11 cellular contexts compared by ENCODE assay signal in genomic region chr18:58287626-58288289, GRCh38.
DNase-seq lines count a peak whose midpoint lies in the region; ATAC-seq and TF ChIP-seq lines count a peak whose summit lies in the region.
"Had no signal": no experiment of that assay in that cellular context is flagged by ENCODE, and none has a peak within 500 bp of the region (broad histone marks: within the 10 kb centered on the region; RNA-seq: fewer than 3 reads in every experiment).

No MANE protein-coding gene starts in this region.

- no peaks in the 10 kb centered on the region for H3K4me1 Mint-ChIP-seq in activated naive CD4-positive, alpha-beta T cell treated with anti-CD3 and anti-CD28 coated beads, Interleukin-2, amount 10 ng/mL, durations not matched to agents 7 days and 5 days
- H3K4me1 Mint-ChIP-seq in WTC11 (peaks cover 36% of the 10 kb centered on the region), type B pancreatic cell (ENCODE audit: unreplicated experiment) (peaks cover 36% of the 10 kb centered on the region)

- TF ChIP-seq POLR2A in esophagus muscularis mucosa (IDR thresholded peaks at IDR 0.05; ENCODE audit: low read depth) = no peak

- no peaks in the 10 kb centered on the region for H3K27me3 Mint-ChIP-seq in activated naive CD4-positive, alpha-beta T cell treated with anti-CD3 and anti-CD28 coated beads, Interleukin-2, amount 10 ng/mL, durations not matched to agents 7 days and 5 days
- H3K27me3 Mint-ChIP-seq in WTC11 (ENCODE audit: low read depth) (no peaks in the 10 kb centered on the region), type B pancreatic cell (no peaks in the 10 kb centered on the region)
- H3K27me3 Mint-ChIP-seq: IgD-negative memory B cell had no signal

- peak overlapping the region; percentile 22 for H3K27ac Mint-ChIP-seq in activated naive CD4-positive, alpha-beta T cell treated with anti-CD3 and anti-CD28 coated beads, Interleukin-2, amount 10 ng/mL, durations not matched to agents 7 days and 5 days
- H3K27ac Mint-ChIP-seq in WTC11 (peak overlapping the region; percentile 79), type B pancreatic cell (peak overlapping the region; percentile 81)
- H3K27ac Mint-ChIP-seq: IgD-negative memory B cell had no signal

- H3K27me3 ChIP-seq in lung (ENCODE audit: control insufficient read depth, insufficient read depth) (no peaks in the 10 kb centered on the region), esophagus muscularis mucosa (no peaks in the 10 kb centered on the region)

- TF ChIP-seq CTCF in WTC11 (IDR thresholded peaks at IDR 0.05) (no peak), lung (IDR thresholded peaks at IDR 0.05; ENCODE audit: control extremely low read depth, extremely low read depth) (no peak), type B pancreatic cell (conservative IDR thresholded peaks at IDR 0.05) (no peak), esophagus muscularis mucosa (IDR thresholded peaks at IDR 0.05) (no peak)

- H3K9me3 ChIP-seq in lung (ENCODE audit: control insufficient read depth in 2 of 2, insufficient read depth in 1 of 2, low read length in 1 of 2) = no peaks in the 10 kb centered on the region
- H3K9me3 ChIP-seq in esophagus muscularis mucosa = no peaks in the 10 kb centered on the region

- no peaks in the 10 kb centered on the region for H3K36me3 Mint-ChIP-seq in activated naive CD4-positive, alpha-beta T cell treated with anti-CD3 and anti-CD28 coated beads, Interleukin-2, amount 10 ng/mL, durations not matched to agents 7 days and 5 days
- H3K36me3 Mint-ChIP-seq in WTC11 (0 out of 2 replicates have a peak, but pooled peaks cover 2% of the 10 kb centered on the region), type B pancreatic cell (peaks cover 4% of the 10 kb centered on the region)
- H3K36me3 Mint-ChIP-seq: IgD-negative memory B cell had no signal

- no peak for ATAC-seq in WTC11
- ATAC-seq in lung (ENCODE audit: insufficient read depth, low FRiP score) = no peak
- ATAC-seq in HG02763 (IDR thresholded peaks at IDR 0.05; ENCODE audit: unreplicated experiment) = no peak

- peaks cover 4 to 13% of the 10 kb centered on the region in 2 donors for H3K4me1 ChIP-seq in lung (ENCODE audit: control insufficient read depth in 2 of 2, insufficient read depth in 2 of 2, low read length in 2 of 2)
- peaks cover 15 to 59% (median 25%) of the 10 kb centered on the region in 4 donors for H3K4me1 ChIP-seq in esophagus muscularis mucosa

- no peak overlapping the region for H3K4me3 Mint-ChIP-seq in activated naive CD4-positive, alpha-beta T cell treated with anti-CD3 and anti-CD28 coated beads, Interleukin-2, amount 10 ng/mL, durations not matched to agents 7 days and 5 days
- H3K4me3 Mint-ChIP-seq in WTC11 = no peak overlapping the region
- peak overlapping the region; percentile 56 for H3K4me3 Mint-ChIP-seq in type B pancreatic cell

- WGBS in lung, 2 donors = 63 to 74% methylated on average over 8 of the region's 8 CpGs
- 89% methylated on average over 8 of the region's 8 CpGs for WGBS in esophagus muscularis mucosa

- DNase-seq in activated naive CD4-positive, alpha-beta T cell treated with anti-CD3 and anti-CD28 coated beads, Interleukin-2, amount 10 ng/mL, durations not matched to agents 7 days and 5 days = no peak
- no peak for DNase-seq in activated naive CD4-positive, alpha-beta T cell treated with anti-CD3 and anti-CD28 coated beads, Interleukin-2, amount 50 U/mL, for 16 hours
- DNase-seq in WTC11 (ENCODE audit: low spot score) = no peak
- DNase-seq in lung (ENCODE audit: low spot score) = no peak
- no peak for DNase-seq in type B pancreatic cell (ENCODE audit: extremely low spot score, unreplicated experiment)
- no peak for DNase-seq in NCI-H1417 (lab: John Stamatoyannopoulos, UW)
- DNase-seq in esophagus muscularis mucosa (ENCODE audit: extremely low spot score) = no peak
- DNase-seq: activated naive CD4-positive, alpha-beta T cell; trophoblast cell had no signal

- intact Hi-C loops in esophagus muscularis mucosa (cut with DNase I) = no loop called here

- H3K27ac ChIP-seq in lung (ENCODE audit: low read depth in 1 of 2, low read length in 1 of 2) = peak overlapping the region; percentile 71 to 80
- no peak overlapping the region for H3K27ac ChIP-seq in esophagus muscularis mucosa (replicated peaks in 1 of 4)

- no peaks in the 10 kb centered on the region for H3K9me3 Mint-ChIP-seq in activated naive CD4-positive, alpha-beta T cell treated with anti-CD3 and anti-CD28 coated beads, Interleukin-2, amount 10 ng/mL, durations not matched to agents 7 days and 5 days
- H3K9me3 Mint-ChIP-seq in WTC11 (no peaks in the 10 kb centered on the region), type B pancreatic cell (no peaks in the 10 kb centered on the region)

- H3K36me3 ChIP-seq in lung (ENCODE audit: control insufficient read depth in 2 of 2, insufficient read depth in 2 of 2, low read length in 2 of 2) (peaks cover 0 to 2% of the 10 kb centered on the region in 2 donors), esophagus muscularis mucosa (no peaks in the 10 kb centered on the region)

- H3K4me3 ChIP-seq in lung (no peak overlapping the region), esophagus muscularis mucosa (no peak overlapping the region)

- CTCF ChIA-PET in activated naive CD4-positive, alpha-beta T cell treated with anti-CD3 and anti-CD28 coated beads, Interleukin-2, amount 10 ng/mL, durations not matched to agents 7 days and 5 days (lab: Charles Lee) = no interaction called here
- CTCF ChIA-PET in WTC11 (lab: Charles Lee) = no interaction called here

- TF ChIP-seq EP300 in esophagus muscularis mucosa (IDR thresholded peaks at IDR 0.05) = no peak

- POLR2A ChIA-PET in WTC11 (lab: Charles Lee) = no interaction called here

TF ChIP-seq in WTC11, 78 proteins besides CTCF, POLR2A, EP300 and RAD21:
- TF ChIP-seq ZNF396 (CRISPR knock-in tag; IDR thresholded peaks at IDR 0.05; ENCODE audit: borderline replicate concordance) (no peak), CREM (CRISPR knock-in tag; IDR thresholded peaks at IDR 0.05) (no peak), ZNF416 (CRISPR knock-in tag; IDR thresholded peaks at IDR 0.05) (no peak)
TF ChIP-seq in WTC11: peak in this region for 0.

Comparison
In these comparisons a context has a peak if more than half of its experiments do, and no peak if none do; other contexts are left out.
1. H3K27ac Mint-ChIP-seq: peak in every context shown above with its lines; median percentile 81 in type B pancreatic cell; 79 in WTC11; 22 in activated naive CD4-positive, alpha-beta T cell treated with anti-CD3 and anti-CD28 coated beads, Interleukin-2, amount 10 ng/mL, durations not matched to agents 7 days and 5 days.
2. H3K27ac ChIP-seq: peak in lung (2 of 2); none in esophagus muscularis mucosa (0 of 4).